In genomic region chr5:42894057-42894456, GRCh38 we compare ENCODE assay signal across 12 cellular contexts.
DNase-seq lines count a peak whose midpoint lies in the region; ATAC-seq, FAIRE-seq and TF ChIP-seq lines count a peak whose summit lies in the region.
"Had no signal": no experiment of that assay in that cellular context is flagged by ENCODE, and none has a peak within 500 bp of the region (broad histone marks: within the 10 kb centered on the region; RNA-seq: fewer than 3 reads in every experiment).

No MANE protein-coding gene starts in this region.

- no peaks in the 10 kb centered on the region for H3K36me3 ChIP-seq in mesendoderm (ENCODE audit: control insufficient read depth, insufficient read depth, low read length)
- H3K36me3 ChIP-seq: HAP-1 had no signal

- no peak overlapping the region for H3K9ac ChIP-seq in mesendoderm (ENCODE audit: low read length)

- H3K18ac ChIP-seq in mesendoderm (ENCODE audit: low read length): peak overlapping the region; percentile 22

- H3K4ac ChIP-seq in mesendoderm (ENCODE audit: low read depth, low read length): no peak overlapping the region

- peak overlapping the region; percentile 70 for H3K56ac ChIP-seq in mesendoderm (ENCODE audit: low read length)

- TF ChIP-seq CTCF in NB4 (IDR thresholded peaks at IDR 0.05; ENCODE audit: low read depth, low read length): peak; percentile 13
- peak; percentile 24 for TF ChIP-seq CTCF in epithelial cell of esophagus (IDR thresholded peaks at IDR 0.05; ENCODE audit: insufficient read depth, low read depth, low read length, missing control alignments)

- no peaks in the 10 kb centered on the region for H3K79me2 ChIP-seq in mesendoderm (ENCODE audit: control insufficient read depth, insufficient read depth, low read length)

- TF ChIP-seq POLR2A in NB4 (IDR thresholded peaks at IDR 0.05; ENCODE audit: extremely low read depth, insufficient read length) (no peak), GM12892 (IDR thresholded peaks at IDR 0.05; ENCODE audit: low read depth, low read length) (no peak)

- no CpG with 5 or more reads among the region's 20 CpGs for WGBS in mesendoderm (ENCODE audit: extremely low coverage, insufficient coverage, low lambda C conversion rate)

- H2BK120ac ChIP-seq in mesendoderm (ENCODE audit: low read depth, low read length): no peak overlapping the region

- H3K4me2 ChIP-seq in mesendoderm (ENCODE audit: low read length): no peak overlapping the region

- H2BK5ac ChIP-seq in mesendoderm (ENCODE audit: low read length): peak overlapping the region; percentile 84

- DNase-seq in Daoy (ENCODE audit: low read depth) (peak; percentile 39), NB4 (ENCODE audit: low read depth) (no peak), epithelial cell of esophagus (ENCODE audit: low read depth) (no peak), mesendoderm (peak; percentile 79), GM12892 (ENCODE audit: insufficient read length) (no peak)
- DNase-seq: immature natural killer cell; NCI-H1105; stimulated activated CD4-positive, alpha-beta T cell treated with anti-CD3 and anti-CD28 coated beads, Interleukin-4, amount 100 ng/mL, for 4 hours had no signal

- no peaks in the 10 kb centered on the region for H3K79me1 ChIP-seq in mesendoderm (ENCODE audit: low read length)

- no peak overlapping the region for H3K4me3 ChIP-seq in NB4 (ENCODE audit: low read depth, low read length)
- no peak overlapping the region for H3K4me3 ChIP-seq in epithelial cell of esophagus (ENCODE audit: low read length)
- H3K4me3 ChIP-seq in mesendoderm (ENCODE audit: low read length): no peak overlapping the region
- H3K4me3 ChIP-seq: HAP-1 had no signal

- H3K27ac ChIP-seq in mesendoderm (ENCODE audit: low read depth, low read length): peak overlapping the region; percentile 73

- H4K8ac ChIP-seq in mesendoderm (ENCODE audit: low read depth, low read length): no peak overlapping the region

- ATAC-seq in GM19324 (IDR thresholded peaks at IDR 0.05; ENCODE audit: low FRiP score, unreplicated experiment): no peak
- ATAC-seq in HG03108 (IDR thresholded peaks at IDR 0.05; ENCODE audit: unreplicated experiment): no peak
- ATAC-seq in GM18867 (IDR thresholded peaks at IDR 0.05; ENCODE audit: unreplicated experiment): no peak

- FAIRE-seq in GM12892 (lab: Jason Lieb, UNC): no peak

- H3K4me1 ChIP-seq in mesendoderm (ENCODE audit: control insufficient read depth, low read depth, low read length): no peaks in the 10 kb centered on the region
- H3K4me1 ChIP-seq: HAP-1 had no signal

- no peak overlapping the region for H4K5ac ChIP-seq in mesendoderm (ENCODE audit: low read length)

- H3K27me3 ChIP-seq in mesendoderm (ENCODE audit: insufficient read depth, low read length, poor library complexity): no peaks in the 10 kb centered on the region

- no peak overlapping the region for H3K23ac ChIP-seq in mesendoderm (ENCODE audit: low read length)

- no peak overlapping the region for H2BK15ac ChIP-seq in mesendoderm (replicated peaks; ENCODE audit: low read depth)

- H2AK5ac ChIP-seq in mesendoderm (ENCODE audit: low read length): no peak overlapping the region

Comparison
In these comparisons a context has a peak if more than half of its experiments do, and no peak if none do; other contexts are left out.
1. DNase-seq: peak in Daoy (single experiment) and mesendoderm (single experiment); none in NB4 (single experiment), epithelial cell of esophagus (single experiment) and GM12892 (single experiment).